ENCODE assay signal across 17 cellular contexts in genomic region chr20:58271596-58272460, GRCh38. TPM values are rescaled to one million over a fixed set of nuclear protein-coding genes. Genes with fewer than 3 reads are reported as not detected.
DNase-seq lines count a peak whose midpoint lies in the region; ATAC-seq, FAIRE-seq and TF ChIP-seq lines count a peak whose summit lies in the region.
"Had no signal": no experiment of that assay in that cellular context is flagged by ENCODE, and none has a peak within 500 bp of the region (broad histone marks: within the 10 kb centered on the region; RNA-seq: fewer than 3 reads in every experiment).

No MANE protein-coding gene starts in this region.

- H3K27ac ChIP-seq in vagina, result no peak overlapping the region
- H3K27ac ChIP-seq in upper lobe of right lung, result no peak overlapping the region
- H3K27ac ChIP-seq: BLaER1, thoracic aorta, VCaP had no signal

- ATAC-seq in upper lobe of right lung, result no peak

- H3K36me3 ChIP-seq in BE2C (peaks cover 5% of the 10 kb centered on the region; the same call in 1 of the 2 replicates), skeletal muscle satellite cell (ENCODE audit: insufficient read depth, low read length) (peaks cover 19% of the 10 kb centered on the region), vagina (peaks cover 0 to 11% of the 10 kb centered on the region in 2 donors), upper lobe of right lung (peaks cover 25% of the 10 kb centered on the region)

- H3K4me3 ChIP-seq in BE2C (ENCODE audit: low read depth, low read length), result peak overlapping the region; percentile 33
- H3K4me3 ChIP-seq in skeletal muscle satellite cell (ENCODE audit: low read length), result no peak overlapping the region
- no peak overlapping the region for H3K4me3 ChIP-seq in vagina
- H3K4me3 ChIP-seq in upper lobe of right lung, result no peak overlapping the region
- H3K4me3 ChIP-seq: BLaER1, thoracic aorta had no signal

- peaks cover 23% of the 10 kb centered on the region for H3K4me1 ChIP-seq in BE2C
- H3K4me1 ChIP-seq in skeletal muscle satellite cell (ENCODE audit: control insufficient read depth, insufficient read depth, low read length), result peaks cover 11% of the 10 kb centered on the region
- H3K4me1 ChIP-seq in vagina, result no peaks in the 10 kb centered on the region
- H3K4me1 ChIP-seq in upper lobe of right lung, result no peaks in the 10 kb centered on the region

- H3K27me3 ChIP-seq in BE2C (no peaks in the 10 kb centered on the region), skeletal muscle satellite cell (ENCODE audit: control insufficient read depth, insufficient read depth, low read length) (no peaks in the 10 kb centered on the region), vagina (no peaks in the 10 kb centered on the region), upper lobe of right lung (no peaks in the 10 kb centered on the region)
- H3K27me3 ChIP-seq: BLaER1 had no signal

- DNase-seq in BE2C (peak; percentile 66), NCI-H1105 (lab: John Stamatoyannopoulos, UW) (peak; percentile 27), vagina (ENCODE audit: extremely low spot score in 2 of 2) (no peak), GM12892 (ENCODE audit: insufficient read length) (no peak), posterior vena cava (ENCODE audit: low spot score) (no peak), upper lobe of right lung (no peak)
- DNase-seq in activated CD8-positive, alpha-beta memory T cell treated with anti-CD3 and anti-CD28 coated beads, Interleukin-2, amount 50 U/mL, for 48 hours, result peak; percentile 70
- DNase-seq: H7, NCI-H1092 treated with DMSO at 0.1 percent for 48 hours, NCI-H774, SIG-M5 had no signal

- peak overlapping the region; percentile 15 for H3K4me2 ChIP-seq in skeletal muscle satellite cell (ENCODE audit: low read length)
- H3K4me2 ChIP-seq: BLaER1 had no signal

- TF ChIP-seq CTCF in BE2C (IDR thresholded peaks at IDR 0.05; ENCODE audit: low read depth, low read length) (no peak), vagina (IDR thresholded peaks at IDR 0.05) (no peak), upper lobe of right lung (IDR thresholded peaks at IDR 0.05) (no peak)

- intact Hi-C loops in vagina (cut with DNase I), result no loop called here
- intact Hi-C loops in posterior vena cava (cut with DNase I), result no loop called here
- intact Hi-C loops in upper lobe of right lung (cut with DNase I), result no loop called here

- H3K9me3 ChIP-seq in BE2C (no peaks in the 10 kb centered on the region), skeletal muscle satellite cell (replicated peaks; ENCODE audit: low read length) (no peaks in the 10 kb centered on the region), vagina (no peaks in the 10 kb centered on the region), upper lobe of right lung (peaks cover 5% of the 10 kb centered on the region)
- H3K9me3 ChIP-seq: thoracic aorta had no signal

- TF ChIP-seq POLR2A in vagina (IDR thresholded peaks at IDR 0.05), result no peak
- TF ChIP-seq POLR2A in GM12892 (IDR thresholded peaks at IDR 0.05; ENCODE audit: low read depth, low read length), result no peak

- H3K9ac ChIP-seq in skeletal muscle satellite cell (ENCODE audit: low read depth, low read length), result no peak overlapping the region
- H3K9ac ChIP-seq: BLaER1 had no signal

- FAIRE-seq in GM12892 (lab: Jason Lieb, UNC), result no peak

RNA-seq across cellular contexts. Expression of gene RAB22A, which starts 37.7 kb away (rescaled TPM):
- polyA plus RNA-seq in BE2C (2012; ENCODE audit: insufficient read depth, insufficient read length, low read depth), result 11.7 TPM
- 13.2 and 15.1 TPM in 2 replicates for total RNA-seq in skeletal muscle satellite cell (2012; rRNA removed)
- total RNA-seq in vagina (15.2 TPM), posterior vena cava (10 to 100 TPM; 22.1 to 27.3 TPM), upper lobe of right lung (24.2 TPM)
- polyA plus RNA-seq in GM12892 (2012; ENCODE audit: missing spikeins), result 7.3 TPM

RNA-seq across cellular contexts. Expression of gene ANKRD60, which starts 43.4 kb away (rescaled TPM):
- polyA plus RNA-seq in BE2C (2012; ENCODE audit: insufficient read depth, insufficient read length, low read depth), result not detected
- total RNA-seq in skeletal muscle satellite cell (2012; rRNA removed), result not detected in 2 replicates
- not detected for total RNA-seq in vagina
- not detected for polyA plus RNA-seq in GM12892 (2012; ENCODE audit: missing spikeins)
- total RNA-seq in posterior vena cava, result not detected
- total RNA-seq in upper lobe of right lung, result not detected
- total RNA-seq: dermis microvascular lymphatic vessel endothelial cell, H7, HT-29, thoracic aorta had no signal

Comparison
In these comparisons a context has a peak if more than half of its experiments do, and no peak if none do; other contexts are left out.
1. DNase-seq: peak in BE2C (single experiment), NCI-H1105 (single experiment) and activated CD8-positive, alpha-beta memory T cell treated with anti-CD3 and anti-CD28 coated beads, Interleukin-2, amount 50 U/mL, for 48 hours (single experiment); none in vagina (0 of 2), GM12892 (single experiment), posterior vena cava (single experiment) and upper lobe of right lung (single experiment).